Comparison of ENCODE assay signal across 17 cellular contexts in genomic region chr2:152518656-152519580, GRCh38.
DNase-seq lines count a peak whose midpoint lies in the region; ATAC-seq, FAIRE-seq and TF ChIP-seq lines count a peak whose summit lies in the region.
"Had no signal": no experiment of that assay in that cellular context is flagged by ENCODE, and none has a peak within 500 bp of the region (broad histone marks: within the 10 kb centered on the region; RNA-seq: fewer than 3 reads in every experiment).

No MANE protein-coding gene starts in this region.

- POLR2A ChIA-PET in HEK293 (lab: Yijun Ruan, JAX) (no interaction called here), GM10248 (lab: Yijun Ruan, JAX) (interaction anchor here (0.6 kb wide), 1 partner anchor 172 kb away, joined by 4 read pairs; no protein-coding TSS in a partner anchor), RWPE1 (lab: Yijun Ruan, JAX; ENCODE audit: low non-redundant PET) (no interaction called here)

- peaks cover 9% of the 10 kb centered on the region for H3K4me1 ChIP-seq in HEK293 (ENCODE audit: control insufficient read depth, insufficient read depth, low read length)
- H3K4me1 ChIP-seq in pancreas = peaks cover 0 to 20% (median 17%) of the 10 kb centered on the region in 3 donors

- WGBS in pancreas, 2 donors = 32 to 34% methylated on average over 14 of the region's 14 CpGs

- no peaks in the 10 kb centered on the region for H3K27me3 ChIP-seq in dorsolateral prefrontal cortex
- no peaks in the 10 kb centered on the region for H3K27me3 ChIP-seq in pancreas

- ATAC-seq in pancreas = peak; percentile 43 to 74 (median 68)

- no peak for FAIRE-seq in pancreas (lab: Jason Lieb, UNC)

- no peaks in the 10 kb centered on the region for H3K9me3 ChIP-seq in HEK293 (ENCODE audit: control insufficient read depth, insufficient read depth, low read depth, low read length)
- H3K9me3 ChIP-seq in pancreas = no peaks in the 10 kb centered on the region
- H3K9me3 ChIP-seq: esophagus squamous epithelium, psoas muscle had no signal

- TF ChIP-seq CTCF in HEK293 (tag by site-specific recombination; IDR thresholded peaks at IDR 0.05) = no peak
- TF ChIP-seq CTCF in dorsolateral prefrontal cortex (IDR thresholded peaks at IDR 0.05 in 54 of 56, conservative IDR thresholded peaks at IDR 0.05 in 2 of 56; ENCODE audit: low read depth in 1 of 56, partially characterized antibody in 56 of 56) = peak in 1 of 56 donors; percentile 11
- TF ChIP-seq CTCF in pancreas (IDR thresholded peaks at IDR 0.05) = no peak
- no peak for TF ChIP-seq CTCF in GM10248 (IDR thresholded peaks at IDR 0.05; ENCODE audit: control extremely low read depth, extremely low read depth, low read depth, missing control alignments)
- TF ChIP-seq CTCF in RWPE1 (conservative IDR thresholded peaks at IDR 0.05; ENCODE audit: low read depth) = no peak

- intact Hi-C loops in dorsolateral prefrontal cortex (cut with DNase I) = no loop called here
- intact Hi-C loops in pancreas (cut with DNase I) = no loop called here

- CTCF ChIA-PET in HEK293 (lab: Yijun Ruan, JAX) = no interaction called here
- CTCF ChIA-PET in GM10248 (lab: Yijun Ruan, JAX) = interaction anchor here (0.9 to 3.7 kb wide), 9 partner anchors 8 to 88 kb away, joined by 3 to 16 read pairs (median 4); no protein-coding TSS in a partner anchor
- CTCF ChIA-PET in RWPE1 (lab: Yijun Ruan, JAX) = interaction anchor here (0.9 kb wide), 1 partner anchor 125 kb away, joined by 4 read pairs; no protein-coding TSS in a partner anchor

- H3K4me3 ChIP-seq in HEK293 (ENCODE audit: low read depth, low read length) = no peak overlapping the region
- peak overlapping the region in 49 of 59 donors; percentile 0 to 53 (median 25) for H3K4me3 ChIP-seq in dorsolateral prefrontal cortex
- peak overlapping the region in 2 of 4 donors; percentile 0 to 16 for H3K4me3 ChIP-seq in pancreas
- H3K4me3 ChIP-seq: esophagus squamous epithelium, psoas muscle had no signal

- no peaks in the 10 kb centered on the region; a peak in 1 of 3 replicates for H3K36me3 ChIP-seq in HEK293 (ENCODE audit: control insufficient read depth in 2 of 2, insufficient read depth in 1 of 2, low read length in 2 of 2)
- H3K36me3 ChIP-seq in pancreas = no peaks in the 10 kb centered on the region
- H3K36me3 ChIP-seq: esophagus squamous epithelium had no signal

- H3K27ac ChIP-seq in HEK293 (ENCODE audit: extremely low read depth, low read depth, low read length) = no peak overlapping the region
- H3K27ac ChIP-seq in dorsolateral prefrontal cortex = peak overlapping the region in 58 of 59 donors; percentile 20 to 97 (median 79)
- H3K27ac ChIP-seq in pancreas = peak overlapping the region in 1 of 4 donors; percentile 24
- H3K27ac ChIP-seq in RWPE1 = no peak overlapping the region
- H3K27ac ChIP-seq: esophagus squamous epithelium, psoas muscle had no signal

- DNase-seq in NCI-H748 treated with DMSO at 0.1 percent for 48 hours (lab: John Stamatoyannopoulos, UW) = peak; percentile 32
- peak in 1 of 10 donors; percentile 51 for DNase-seq in dorsolateral prefrontal cortex
- DNase-seq in pancreas = peak in 1 of 6 donors; percentile 21
- no peak for DNase-seq in EL
- DNase-seq in GM10248 (ENCODE audit: extremely low spot score) = no peak
- DNase-seq in RWPE1 (ENCODE audit: low spot score) = no peak
- no peak for DNase-seq in CD1c-positive myeloid dendritic cell (ENCODE audit: extremely low spot score)
- DNase-seq: activated CD4-positive, alpha-beta T cell treated with anti-CD3 and anti-CD28 coated beads, Interleukin-2, amount 50 U/mL, for 4 hours; activated naive CD8-positive, alpha-beta T cell treated with anti-CD3 and anti-CD28 coated beads, Interleukin-2, amount 10 ng/mL, durations not matched to agents 7 days and 5 days; activated T-cell treated with anti-CD3 and anti-CD28 coated beads, Interleukin-2, amount 50 U/mL, for 1 hour; esophagus squamous epithelium; KBM-7; left cardiac atrium; NCI-H1092; NCI-H446 treated with DMSO at 0.1 percent for 48 hours; psoas muscle had no signal

TF ChIP-seq in HEK293, 187 proteins besides CTCF, POLR2A, EP300 and RAD21:
- TF ChIP-seq ZIC2 (tag by site-specific recombination; IDR thresholded peaks at IDR 0.05) (peak; percentile 62), ZNF362 (tag by site-specific recombination; IDR thresholded peaks at IDR 0.05) (no peak), ZNF510 (tag by site-specific recombination; IDR thresholded peaks at IDR 0.05; ENCODE audit: insufficient replicate concordance) (no peak), ZNF629 (tag by site-specific recombination; IDR thresholded peaks at IDR 0.05) (0 out of 2 replicates have a peak, but pooled peaks have one; percentile 20), PRDM1 (tag by site-specific recombination; IDR thresholded peaks at IDR 0.05) (peak; percentile 38; the same call in 1 of the 2 replicates), TRIM28 (IDR thresholded peaks at IDR 0.05; ENCODE audit: borderline replicate concordance, low read length) (0 out of 2 replicates have a peak, but pooled peaks have one; percentile 21)
- TF ChIP-seq, protein P1, sequence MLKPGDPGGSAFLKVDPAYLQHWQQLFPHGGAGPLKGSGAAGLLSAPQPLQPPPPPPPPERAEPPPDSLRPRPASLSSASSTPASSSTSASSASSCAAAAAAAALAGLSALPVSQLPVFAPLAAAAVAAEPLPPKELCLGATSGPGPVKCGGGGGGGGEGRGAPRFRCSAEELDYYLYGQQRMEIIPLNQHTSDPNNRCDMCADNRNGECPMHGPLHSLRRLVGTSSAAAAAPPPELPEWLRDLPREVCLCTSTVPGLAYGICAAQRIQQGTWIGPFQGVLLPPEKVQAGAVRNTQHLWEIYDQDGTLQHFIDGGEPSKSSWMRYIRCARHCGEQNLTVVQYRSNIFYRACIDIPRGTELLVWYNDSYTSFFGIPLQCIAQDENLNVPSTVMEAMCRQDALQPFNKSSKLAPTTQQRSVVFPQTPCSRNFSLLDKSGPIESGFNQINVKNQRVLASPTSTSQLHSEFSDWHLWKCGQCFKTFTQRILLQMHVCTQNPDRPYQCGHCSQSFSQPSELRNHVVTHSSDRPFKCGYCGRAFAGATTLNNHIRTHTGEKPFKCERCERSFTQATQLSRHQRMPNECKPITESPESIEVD (tag by site-specific recombination; IDR thresholded peaks at IDR 0.05) = peak; percentile 37; the same call in 1 of the 2 replicates
- TF ChIP-seq, protein P2, sequence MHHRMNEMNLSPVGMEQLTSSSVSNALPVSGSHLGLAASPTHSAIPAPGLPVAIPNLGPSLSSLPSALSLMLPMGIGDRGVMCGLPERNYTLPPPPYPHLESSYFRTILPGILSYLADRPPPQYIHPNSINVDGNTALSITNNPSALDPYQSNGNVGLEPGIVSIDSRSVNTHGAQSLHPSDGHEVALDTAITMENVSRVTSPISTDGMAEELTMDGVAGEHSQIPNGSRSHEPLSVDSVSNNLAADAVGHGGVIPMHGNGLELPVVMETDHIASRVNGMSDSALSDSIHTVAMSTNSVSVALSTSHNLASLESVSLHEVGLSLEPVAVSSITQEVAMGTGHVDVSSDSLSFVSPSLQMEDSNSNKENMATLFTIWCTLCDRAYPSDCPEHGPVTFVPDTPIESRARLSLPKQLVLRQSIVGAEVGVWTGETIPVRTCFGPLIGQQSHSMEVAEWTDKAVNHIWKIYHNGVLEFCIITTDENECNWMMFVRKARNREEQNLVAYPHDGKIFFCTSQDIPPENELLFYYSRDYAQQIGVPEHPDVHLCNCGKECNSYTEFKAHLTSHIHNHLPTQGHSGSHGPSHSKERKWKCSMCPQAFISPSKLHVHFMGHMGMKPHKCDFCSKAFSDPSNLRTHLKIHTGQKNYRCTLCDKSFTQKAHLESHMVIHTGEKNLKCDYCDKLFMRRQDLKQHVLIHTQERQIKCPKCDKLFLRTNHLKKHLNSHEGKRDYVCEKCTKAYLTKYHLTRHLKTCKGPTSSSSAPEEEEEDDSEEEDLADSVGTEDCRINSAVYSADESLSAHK (tag by site-specific recombination; IDR thresholded peaks at IDR 0.05) = peak; percentile 43; the same call in 1 of the 2 replicates

Comparison
In these comparisons a context has a peak if more than half of its experiments do, and no peak if none do; other contexts are left out.
1. H3K27ac ChIP-seq: peak in dorsolateral prefrontal cortex (58 of 59); none in HEK293 (single experiment) and RWPE1 (single experiment).